ENCODE assay signal across 23 cellular contexts in genomic region chr6:93293399-93294271, GRCh38.
DNase-seq lines count a peak whose midpoint lies in the region; ATAC-seq and TF ChIP-seq lines count a peak whose summit lies in the region.
"Had no signal": no experiment of that assay in that cellular context is flagged by ENCODE, and none has a peak within 500 bp of the region (broad histone marks: within the 10 kb centered on the region; RNA-seq: fewer than 3 reads in every experiment).

No MANE protein-coding gene starts in this region.

- CTCF ChIA-PET in HEK293 (lab: Yijun Ruan, JAX): interaction anchor here (0.6 to 0.9 kb wide), 2 partner anchors 130 to 393 kb away, joined by 4 read pairs; no protein-coding TSS in a partner anchor

- no peak for TF ChIP-seq CTCF in HEK293 (tag by site-specific recombination; IDR thresholded peaks at IDR 0.05)
- no peak for TF ChIP-seq CTCF in progenitor cell of endocrine pancreas (IDR thresholded peaks at IDR 0.05; ENCODE audit: unreplicated experiment)

- DNase-seq in NCI-H1436 treated with DMSO at 0.1 percent for 48 hours (lab: John Stamatoyannopoulos, UW) (peak; percentile 88), NCI-H345 treated with DMSO at 0.1 percent for 48 hours (lab: John Stamatoyannopoulos, UW; ENCODE audit: unreplicated experiment) (peak; percentile 46), left kidney (ENCODE audit: low read depth, low spot score) (peak; percentile 21), progenitor cell of endocrine pancreas (ENCODE audit: low spot score, unreplicated experiment) (no peak)
- DNase-seq: activated naive CD4-positive, alpha-beta T cell treated with Interleukin-2 at 50 U/mL for 16 hours; activated T-cell treated with anti-CD3 and anti-CD28 coated beads, Interleukin-2, amount 50 U/mL, for 72 hours; body of pancreas; dorsolateral prefrontal cortex; gastrocnemius medialis; GOT3; hippocampal formation; left cardiac atrium; mesenchymal stem cell; NCI-H1092; PC-9; psoas muscle; Right ventricle myocardium superior; stimulated activated naive CD4-positive, alpha-beta T cell had no signal

- H3K27me3 Mint-ChIP-seq in progenitor cell of endocrine pancreas: no peaks in the 10 kb centered on the region

- H3K27ac Mint-ChIP-seq in progenitor cell of endocrine pancreas: no peak overlapping the region
- H3K27ac Mint-ChIP-seq: activated T-cell treated with anti-CD3 and anti-CD28 coated beads, Interleukin-2, amount 50 U/mL, for 72 hours; CD14-positive monocyte; WTC11 had no signal

- ATAC-seq in HG02938 (IDR thresholded peaks at IDR 0.05; ENCODE audit: unreplicated experiment) (no peak), GM21529 (IDR thresholded peaks at IDR 0.05; ENCODE audit: unreplicated experiment) (no peak)
- ATAC-seq: activated T-cell treated with anti-CD3 and anti-CD28 coated beads, Interleukin-2, amount 50 U/mL, for 72 hours; body of pancreas; gastrocnemius medialis; left cardiac atrium; psoas muscle; WTC11 had no signal

- peaks cover 28% of the 10 kb centered on the region for H3K4me1 ChIP-seq in HEK293 (ENCODE audit: control insufficient read depth, insufficient read depth, low read length)
- H3K4me1 ChIP-seq: body of pancreas, gastrocnemius medialis, psoas muscle had no signal

- H3K36me3 ChIP-seq in HEK293 (ENCODE audit: control insufficient read depth in 2 of 2, insufficient read depth in 1 of 2, low read length in 2 of 2): no peaks in the 10 kb centered on the region
- H3K36me3 ChIP-seq: gastrocnemius medialis had no signal

- POLR2A ChIA-PET in HEK293 (lab: Yijun Ruan, JAX): no interaction called here

- no peak overlapping the region for H3K4me3 ChIP-seq in HEK293 (ENCODE audit: low read depth, low read length)
- H3K4me3 ChIP-seq: body of pancreas, dorsolateral prefrontal cortex, gastrocnemius medialis, PC-9, psoas muscle had no signal

- H3K4me1 Mint-ChIP-seq in progenitor cell of endocrine pancreas (ENCODE audit: low read depth): peaks cover 17% of the 10 kb centered on the region
- H3K4me1 Mint-ChIP-seq: CD14-positive monocyte, WTC11 had no signal

- no peaks in the 10 kb centered on the region for H3K9me3 Mint-ChIP-seq in progenitor cell of endocrine pancreas (ENCODE audit: low read depth)
- H3K9me3 Mint-ChIP-seq: CD14-positive monocyte, WTC11 had no signal

- H3K4me3 Mint-ChIP-seq in progenitor cell of endocrine pancreas (ENCODE audit: low read depth): no peak overlapping the region
- H3K4me3 Mint-ChIP-seq: activated T-cell treated with anti-CD3 and anti-CD28 coated beads, Interleukin-2, amount 50 U/mL, for 72 hours; CD14-positive monocyte; WTC11 had no signal

- H3K27ac ChIP-seq in HEK293 (ENCODE audit: extremely low read depth, low read depth, low read length): no peak overlapping the region
- H3K27ac ChIP-seq: body of pancreas, dorsolateral prefrontal cortex, gastrocnemius medialis, PC-9, psoas muscle had no signal

- H3K9me3 ChIP-seq in HEK293 (ENCODE audit: control insufficient read depth, insufficient read depth, low read depth, low read length): no peaks in the 10 kb centered on the region
- H3K9me3 ChIP-seq: body of pancreas, gastrocnemius medialis, psoas muscle had no signal

- H3K36me3 Mint-ChIP-seq in progenitor cell of endocrine pancreas (ENCODE audit: insufficient read depth): no peaks in the 10 kb centered on the region
- H3K36me3 Mint-ChIP-seq: CD14-positive monocyte, WTC11 had no signal

TF ChIP-seq in HEK293, 187 proteins besides CTCF, POLR2A, EP300 and RAD21 (continues in another document):
- no peak for TF ChIP-seq ZNF843 (tag by site-specific recombination; IDR thresholded peaks at IDR 0.05)
- no peak for TF ChIP-seq ZNF140 (tag by site-specific recombination; IDR thresholded peaks at IDR 0.05)
- TF ChIP-seq TCF7L2 (IDR thresholded peaks at IDR 0.05; ENCODE audit: borderline replicate concordance, low read depth, low read length): 0 out of 2 replicates have a peak, but pooled peaks have one; percentile 26
- peak; percentile 35; the same call in 1 of the 2 replicates for TF ChIP-seq PRDM6 (tag by site-specific recombination; IDR thresholded peaks at IDR 0.05)
- TF ChIP-seq ZNF416 (tag by site-specific recombination; IDR thresholded peaks at IDR 0.05): no peak
- TF ChIP-seq ZNF221 (tag by site-specific recombination; IDR thresholded peaks at IDR 0.05; ENCODE audit: borderline replicate concordance): no peak
- peak; percentile 90 for TF ChIP-seq FEZF1 (tag by site-specific recombination; IDR thresholded peaks at IDR 0.05)
- no peak for TF ChIP-seq ZBTB20 (tag by site-specific recombination; IDR thresholded peaks at IDR 0.05)
- 0 out of 2 replicates have a peak, but pooled peaks have one; percentile 18 for TF ChIP-seq ZBTB44 (tag by site-specific recombination; IDR thresholded peaks at IDR 0.05)
- TF ChIP-seq ZNF132 (tag by site-specific recombination; IDR thresholded peaks at IDR 0.05; ENCODE audit: borderline replicate concordance): no peak
- TF ChIP-seq ZBTB26 (tag by site-specific recombination; optimal IDR thresholded peaks at IDR 0.05): no peak
- TF ChIP-seq KLF7 (tag by site-specific recombination; IDR thresholded peaks at IDR 0.05; ENCODE audit: borderline replicate concordance): no peak
- TF ChIP-seq ZNF701 (tag by site-specific recombination; IDR thresholded peaks at IDR 0.05): no peak
- TF ChIP-seq ZNF776 (tag by site-specific recombination; IDR thresholded peaks at IDR 0.05; ENCODE audit: borderline replicate concordance): no peak
- TF ChIP-seq ZNF521 (tag by site-specific recombination; IDR thresholded peaks at IDR 0.05): no peak
- no peak for TF ChIP-seq ZNF76 (tag by site-specific recombination; IDR thresholded peaks at IDR 0.05; ENCODE audit: borderline replicate concordance, low read depth)
- TF ChIP-seq ZNF629 (tag by site-specific recombination; IDR thresholded peaks at IDR 0.05): no peak
- TF ChIP-seq EGR2 (tag by site-specific recombination; IDR thresholded peaks at IDR 0.05; ENCODE audit: low read depth): no peak
- TF ChIP-seq TRIM28 (IDR thresholded peaks at IDR 0.05; ENCODE audit: borderline replicate concordance, low read length): peak; percentile 40; the same call in 1 of the 2 replicates
- no peak for TF ChIP-seq BCL11A (tag by site-specific recombination; IDR thresholded peaks at IDR 0.05; ENCODE audit: low read depth)
- TF ChIP-seq ZNF544 (tag by site-specific recombination; IDR thresholded peaks at IDR 0.05): no peak
- no peak for TF ChIP-seq SALL2 (tag by site-specific recombination; IDR thresholded peaks at IDR 0.05; ENCODE audit: borderline replicate concordance)
- peak; percentile 8; the same call in 1 of the 2 replicates for TF ChIP-seq SCRT2 (tag by site-specific recombination; IDR thresholded peaks at IDR 0.05)
- TF ChIP-seq KLF8 (tag by site-specific recombination; IDR thresholded peaks at IDR 0.05): no peak
- TF ChIP-seq ZNF549 (tag by site-specific recombination; IDR thresholded peaks at IDR 0.05): no peak
- 0 out of 2 replicates have a peak, but pooled peaks have one; percentile 7 for TF ChIP-seq IKZF3 (tag by site-specific recombination; IDR thresholded peaks at IDR 0.05)
- no peak for TF ChIP-seq ZNF2 (tag by site-specific recombination; IDR thresholded peaks at IDR 0.05)
